11 cellular contexts compared by ENCODE assay signal in genomic region chr11:110297726-110298297, GRCh38. TPM values are rescaled to one million over a fixed set of nuclear protein-coding genes. Genes with fewer than 3 reads are reported as not detected.
DNase-seq lines count a peak whose midpoint lies in the region; ATAC-seq, FAIRE-seq and TF ChIP-seq lines count a peak whose summit lies in the region.
"Had no signal": no experiment of that assay in that cellular context is flagged by ENCODE, and none has a peak within 500 bp of the region (broad histone marks: within the 10 kb centered on the region; RNA-seq: fewer than 3 reads in every experiment).

No MANE protein-coding gene starts in this region.

- no peaks in the 10 kb centered on the region for H3K36me3 Mint-ChIP-seq in progenitor cell of endocrine pancreas (ENCODE audit: insufficient read depth)

- H3K4me1 Mint-ChIP-seq in progenitor cell of endocrine pancreas (ENCODE audit: low read depth) = peaks cover 51% of the 10 kb centered on the region

- peak overlapping the region; percentile 74 for H3K4me3 Mint-ChIP-seq in progenitor cell of endocrine pancreas (ENCODE audit: low read depth)

- H3K4me3 ChIP-seq in fibroblast of the aortic adventitia (ENCODE audit: low read depth, low read length) = no peak overlapping the region

- TF ChIP-seq CTCF in VCaP (conservative IDR thresholded peaks at IDR 0.05) (no peak), fibroblast of the aortic adventitia (IDR thresholded peaks at IDR 0.05; ENCODE audit: insufficient read depth, low read length) (no peak), progenitor cell of endocrine pancreas (IDR thresholded peaks at IDR 0.05; ENCODE audit: unreplicated experiment) (no peak), GM10266 (IDR thresholded peaks at IDR 0.05; ENCODE audit: control insufficient read depth, insufficient read depth, low read depth, missing control alignments) (no peak)

- H3K27ac Mint-ChIP-seq in progenitor cell of endocrine pancreas = peak overlapping the region; percentile 91

- peaks cover 3% of the 10 kb centered on the region for H3K9me3 Mint-ChIP-seq in progenitor cell of endocrine pancreas (ENCODE audit: low read depth)

- ATAC-seq in HG03095 (IDR thresholded peaks at IDR 0.05; ENCODE audit: unreplicated experiment) = no peak
- ATAC-seq: heart left ventricle had no signal

- peak overlapping the region; percentile 99 for H3K27ac ChIP-seq in VCaP

- no peak for FAIRE-seq in GM19239 (lab: Jason Lieb, UNC)

- peak; percentile 50 for DNase-seq in HuH-7 (ENCODE audit: low spot score)
- DNase-seq in fibroblast of the aortic adventitia (ENCODE audit: low read depth) = peak; percentile 21
- no peak for DNase-seq in progenitor cell of endocrine pancreas (ENCODE audit: low spot score, unreplicated experiment)
- DNase-seq in GDM1 (lab: John Stamatoyannopoulos, UW) = no peak
- no peak for DNase-seq in GM19239 (ENCODE audit: insufficient read length, low spot score)
- DNase-seq in GM10266 (ENCODE audit: extremely low spot score) = no peak
- DNase-seq: activated CD4-positive, alpha-beta T cell treated with anti-CD3 and anti-CD28 coated beads for 4 hours; heart left ventricle; Right ventricle myocardium superior had no signal

- H3K27me3 Mint-ChIP-seq in progenitor cell of endocrine pancreas = peaks cover 5% of the 10 kb centered on the region

RNA-seq across cellular contexts. Expression of gene RDX, which starts 1.4 kb away (rescaled TPM):
- total RNA-seq in fibroblast of the aortic adventitia (ENCODE audit: low replicate concordance) = 108 and 307 TPM in 2 replicates
- 89.6 and 92.8 TPM in 2 replicates for total RNA-seq in progenitor cell of endocrine pancreas

Comparison
In these comparisons a context has a peak if more than half of its experiments do, and no peak if none do; other contexts are left out.
1. DNase-seq: peak in HuH-7 (single experiment) and fibroblast of the aortic adventitia (single experiment); none in progenitor cell of endocrine pancreas (single experiment), GDM1 (single experiment), GM19239 (single experiment) and GM10266 (single experiment).